In the genomic region with DNA sequence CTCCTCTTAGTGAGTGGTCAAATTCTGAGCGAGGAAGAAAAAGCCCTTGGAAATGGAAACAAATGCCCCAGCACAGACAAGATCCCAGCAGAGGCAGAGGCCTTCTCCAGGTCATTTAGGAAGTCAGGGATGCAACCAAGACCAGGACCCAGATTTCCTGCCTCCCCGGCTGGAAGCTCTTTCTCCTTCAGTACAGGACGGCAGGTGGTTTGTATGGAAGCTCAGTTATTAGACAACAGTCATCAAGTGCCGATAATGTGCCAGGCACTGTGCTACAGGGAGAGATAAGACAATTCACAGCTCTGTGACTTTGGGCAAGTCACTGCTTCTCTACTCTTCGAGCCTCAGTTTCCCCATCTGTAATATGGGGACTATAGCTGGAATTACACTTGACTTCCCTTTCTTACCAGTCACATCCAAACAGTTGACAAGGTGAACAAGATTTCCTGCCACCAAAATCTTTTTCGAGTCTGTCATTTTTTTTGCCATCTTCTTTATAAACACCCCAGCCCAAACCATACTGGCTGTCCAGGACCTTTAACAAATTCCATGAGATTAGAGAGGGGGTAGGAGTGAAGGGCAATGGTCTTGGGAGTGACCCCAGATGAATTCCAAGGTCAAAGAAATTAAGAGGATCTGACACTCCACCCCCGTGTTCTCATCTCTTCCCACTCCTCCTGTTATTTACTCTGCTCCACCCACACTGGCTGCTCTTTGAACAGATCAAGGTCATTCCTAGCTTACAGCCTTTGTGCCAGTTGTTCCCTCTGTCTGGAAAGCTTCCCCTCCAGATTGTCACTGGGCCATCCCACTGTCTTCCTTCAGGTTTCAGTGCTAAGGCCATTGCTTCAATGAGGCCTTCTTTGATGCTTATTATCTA, we compare ENCODE assay signal across 10 cellular contexts. TPM values are rescaled to one million over a fixed set of nuclear protein-coding genes. Genes with fewer than 3 reads are reported as not detected.
DNase-seq lines count a peak whose midpoint lies in the region; ATAC-seq, FAIRE-seq and TF ChIP-seq lines count a peak whose summit lies in the region.
"Had no signal": no experiment of that assay in that cellular context is flagged by ENCODE, and none has a peak within 500 bp of the region (broad histone marks: within the 10 kb centered on the region; RNA-seq: fewer than 3 reads in every experiment).

No MANE protein-coding gene starts in this region.

- peak overlapping the region; percentile 77 for H3K4me2 ChIP-seq in K562 (ENCODE audit: insufficient read depth, low read length)

- peaks cover 31% of the 10 kb centered on the region for H3K4me1 Mint-ChIP-seq in Calu3 (ENCODE audit: low read depth, unreplicated experiment)
- H3K4me1 Mint-ChIP-seq in nephron progenitor cell, result peaks cover 30% of the 10 kb centered on the region

- H3K27ac Mint-ChIP-seq in Calu3 (ENCODE audit: unreplicated experiment) (no peak overlapping the region), nephron progenitor cell (no peak overlapping the region)

- intact Hi-C loops in Calu3 (cut with micrococcal nuclease; ENCODE audit: unreplicated experiment) (no loop called here), K562 (cut with micrococcal nuclease) (no loop called here), left lung (cut with DNase I) (loop anchor here in 1 of 2 donors (5.0 kb wide), 1 partner anchor 73 kb away; the partner anchor contains the start of gene NCOA5), posterior vena cava (cut with DNase I) (loop anchor here in 1 of 2 donors (10.0 kb wide), 1 partner anchor 160 kb away; no protein-coding TSS in a partner anchor)

- BruUV-seq in Calu3 (replicated peaks; lab: Mats Ljungman, UMichigan) (no TSS peak), K562 (replicated peaks; lab: Mats Ljungman, UMichigan) (no TSS peak)

- TF ChIP-seq EP300 in Ishikawa (IDR thresholded peaks at IDR 0.05; ENCODE audit: borderline replicate concordance), result no peak
- no peak for TF ChIP-seq EP300 in K562 (IDR thresholded peaks at IDR 0.05; ENCODE audit: low read length)

- peaks cover 5% of the 10 kb centered on the region for H3K36me3 Mint-ChIP-seq in Calu3 (ENCODE audit: insufficient read depth, unreplicated experiment)
- H3K36me3 Mint-ChIP-seq in nephron progenitor cell (ENCODE audit: low read depth), result peaks cover 6% of the 10 kb centered on the region

- TF ChIP-seq CTCF in Calu3 (IDR thresholded peaks at IDR 0.05; ENCODE audit: unreplicated experiment), result no peak
- TF ChIP-seq CTCF in K562 (IDR thresholded peaks at IDR 0.05 in 2 of 3, conservative IDR thresholded peaks at IDR 0.05 in 1 of 3; ENCODE audit: insufficient read depth in 2 of 3, low read depth in 1 of 3, low read length in 3 of 3), result no peak
- TF ChIP-seq CTCF in nephron progenitor cell (IDR thresholded peaks at IDR 0.05), result no peak
- TF ChIP-seq CTCF in left lung (IDR thresholded peaks at IDR 0.05), result no peak

- no peaks in the 10 kb centered on the region for H3K9me1 ChIP-seq in K562 (ENCODE audit: control insufficient read depth, insufficient read depth, low read length)

- H3K4me3 ChIP-seq in K562 (no peak overlapping the region), left lung (no peak overlapping the region)
- H3K4me3 ChIP-seq: prostate gland had no signal

- peaks cover 85% of the 10 kb centered on the region for H3K27me3 Mint-ChIP-seq in Calu3 (ENCODE audit: unreplicated experiment)
- H3K27me3 Mint-ChIP-seq in nephron progenitor cell (ENCODE audit: low read depth, poor library complexity), result peaks cover 63% of the 10 kb centered on the region

- H3K9ac ChIP-seq in K562 (ENCODE audit: insufficient read depth in 1 of 2, low read depth in 2 of 2, low read length in 2 of 2), result peak overlapping the region in 1 of 2 experiments; percentile 72; a peak in 2 of 4 replicates

- no peak for TF ChIP-seq RAD21 in Ishikawa (IDR thresholded peaks at IDR 0.05; ENCODE audit: low read depth)
- TF ChIP-seq RAD21 in K562 (CRISPR knock-in tag; conservative IDR thresholded peaks at IDR 0.05 in 1 of 2, IDR thresholded peaks at IDR 0.05 in 1 of 2), result no peak

- DNase-seq in Calu3 (no peak), K562 (ENCODE audit: extremely low read depth in 1 of 4, low spot score in 3 of 4) (no peak), nephron progenitor cell (no peak), left lung (no peak), posterior vena cava (ENCODE audit: low spot score) (no peak), SKM-1 (lab: John Stamatoyannopoulos, UW; ENCODE audit: unreplicated experiment) (no peak)

- peaks cover 2% of the 10 kb centered on the region for H3K9me3 Mint-ChIP-seq in Calu3 (ENCODE audit: low read depth, unreplicated experiment)
- H3K9me3 Mint-ChIP-seq in nephron progenitor cell, result peaks cover 18% of the 10 kb centered on the region

- no peaks in the 10 kb centered on the region for H3K79me2 ChIP-seq in K562 (ENCODE audit: control insufficient read depth, insufficient read depth, low read length)

- H3K27me3 ChIP-seq in K562 (ENCODE audit: control insufficient read depth in 2 of 2, insufficient read depth in 2 of 2, low read length in 2 of 2) (peaks cover 6 to 17% of the 10 kb centered on the region in 2 experiments; a peak in 4 of 5 replicates), left lung (peaks cover 42 to 93% of the 10 kb centered on the region in 2 donors)

- H3K36me3 ChIP-seq in K562 (ENCODE audit: control insufficient read depth, insufficient read depth, low read length) (no peaks in the 10 kb centered on the region), left lung (peaks cover 0 to 9% of the 10 kb centered on the region in 2 donors)
- H3K36me3 ChIP-seq: prostate gland had no signal

- H3K4me1 ChIP-seq in K562 (replicated peaks in 1 of 2; ENCODE audit: control insufficient read depth in 2 of 2, insufficient read depth in 2 of 2, low read length in 2 of 2) (peaks cover 0 to 37% of the 10 kb centered on the region in 2 experiments; a peak in 2 of 5 replicates), left lung (peaks cover 4 to 46% of the 10 kb centered on the region in 2 donors)
- H3K4me1 ChIP-seq: prostate gland had no signal

- H2AFZ ChIP-seq in K562 (ENCODE audit: low read depth, low read length), result peak overlapping the region; percentile 92

- ATAC-seq in K562 (no peak), left lung (no peak)

- CTCF ChIA-PET in Calu3 (lab: Charles Lee) (interaction anchor here (0.6 to 4.0 kb wide), 11 partner anchors 8 to 423 kb away, joined by 3 to 26 read pairs (median 4); no protein-coding TSS in a partner anchor), K562 (lab: Yijun Ruan, JAX; ENCODE audit: low intra/inter-chr PET ratio) (interaction anchor here (0.6 to 2.2 kb wide), 7 partner anchors 8 to 334 kb away, joined by 3 to 18 read pairs (median 4); partner anchors contain the start of gene NCOA5)

- no peak for TF ChIP-seq POLR2A in K562 (conservative IDR thresholded peaks at IDR 0.05)

- FAIRE-seq in K562 (lab: Jason Lieb, UNC), result no peak

- no peaks in the 10 kb centered on the region for H3K9me3 ChIP-seq in K562 (replicated peaks; ENCODE audit: control insufficient read depth, insufficient read depth, low read depth, low read length)
- no peaks in the 10 kb centered on the region for H3K9me3 ChIP-seq in left lung
- H3K9me3 ChIP-seq: prostate gland had no signal

- POLR2A ChIA-PET in K562 (lab: Yijun Ruan, JAX), result interaction anchor here (0.5 to 1.4 kb wide), 4 partner anchors 13 to 92 kb away, joined by 3 to 6 read pairs (median 4); no protein-coding TSS in a partner anchor

- WGBS in K562 (ENCODE audit: insufficient coverage, low coverage, missing lambda C conversion rate), result 16% methylated on average over 7 of the region's 7 CpGs

- in situ Hi-C loops in K562 (cut with MboI), result no loop called here

- H3K27ac ChIP-seq in K562 (ENCODE audit: extremely low read depth, low read depth, low read length), result no peak overlapping the region
- H3K27ac ChIP-seq in left lung, result no peak overlapping the region
- H3K27ac ChIP-seq: prostate gland had no signal

- no peaks in the 10 kb centered on the region for H4K20me1 ChIP-seq in K562 (replicated peaks; ENCODE audit: control insufficient read depth, insufficient read depth, low read length)

- H3K4me3 Mint-ChIP-seq in Calu3 (ENCODE audit: low read depth, unreplicated experiment), result peak overlapping the region; percentile 55
- H3K4me3 Mint-ChIP-seq in nephron progenitor cell, result peak overlapping the region; percentile 2

RNA-seq across cellular contexts. Expression of gene MMP9, which starts 6.0 kb away (rescaled TPM):
- total RNA-seq in Calu3 (2022), result not detected in 2 replicates
- not detected in 2 replicates for total RNA-seq in K562 (2011; cell fraction: chromatin; rRNA removed; ENCODE audit: low replicate concordance)
- total RNA-seq in K562 (2011; cell fraction: nucleolus; rRNA removed), result not detected in 2 replicates
- not detected in 2 replicates for total RNA-seq in K562 (2011; cell fraction: nucleoplasm; rRNA removed)
- total RNA-seq in K562 (2014; rRNA removed), result 0.04 TPM in 1 of 2 replicates, not detected in the other
- not detected in 2 replicates for total RNA-seq in K562 (2014; rRNA removed; fragmentation: Illumina TruSeq; extraction: Trizol)
- total RNA-seq in K562 (2015; rRNA removed; fragmentation: Illumina TruSeq; extraction: Trizol), result not detected in 2 replicates
- total RNA-seq in K562 (2021), result not detected in 2 replicates
- not detected in 2 replicates for polyA plus RNA-seq in K562 (2011; rRNA removed)
- 0.03 TPM in 1 of 2 replicates, not detected in the other for polyA plus RNA-seq in K562 (2011; cell fraction: cytosol; rRNA removed)
- polyA plus RNA-seq in K562 (2011; cell fraction: nucleus; rRNA removed), result not detected in 2 replicates
- polyA plus RNA-seq in K562 (2012), result 0.04 TPM in 1 of 2 replicates, not detected in the other
- polyA plus RNA-seq in K562 (2014; fragmentation: Illumina TruSeq; extraction: Trizol), result not detected in 2 replicates
- polyA plus RNA-seq in K562 (2014; fragmentation: Nextera tagmentation; extraction: Ambion mirVana), result not detected
- 0.07 TPM in 1 of 2 replicates, not detected in the other for polyA plus RNA-seq in K562 (2014; rRNA removed)
- polyA minus RNA-seq in K562 (2011; rRNA and poly(A)+ RNA removed), result not detected in 2 replicates
- not detected in 2 replicates for polyA minus RNA-seq in K562 (2011; cell fraction: cytosol; rRNA and poly(A)+ RNA removed)
- not detected in 2 replicates for polyA minus RNA-seq in K562 (2011; cell fraction: nucleus; rRNA and poly(A)+ RNA removed)
- total RNA-seq in left lung, result 10 to 100 TPM in 1 of 2 donors, 1 to 10 TPM in 1; 2.5 to 25.8 TPM
- 10 to 100 TPM in 1 of 2 donors, 1 to 10 TPM in 1; 2.2 to 16.6 TPM for total RNA-seq in posterior vena cava
- total RNA-seq: SK-MEL-5 had no signal

RNA-seq across cellular contexts. Expression of gene SLC12A5, which starts 14.3 kb away (rescaled TPM):
- total RNA-seq in Calu3 (2022) (2.1 and 2.2 TPM in 2 replicates), K562 (2014; rRNA removed) (2.2 and 2.4 TPM in 2 replicates), K562 (2014; rRNA removed; fragmentation: Illumina TruSeq; extraction: Trizol) (0.36 and 1.4 TPM in 2 replicates), K562 (2015; rRNA removed; fragmentation: Illumina TruSeq; extraction: Trizol) (1.2 and 4.1 TPM in 2 replicates), K562 (2021) (5.3 and 6.2 TPM in 2 replicates), left lung (1 to 10 TPM in 1 of 2 donors, under 1 TPM in 1; 0.71 to 1.5 TPM), posterior vena cava (under 1 TPM in 1 of 2 donors, not detected in 1; 0.48 TPM)
- total RNA-seq in K562 (2011; cell fraction: chromatin; rRNA removed; ENCODE audit: low replicate concordance), result 1.3 and 3.1 TPM in 2 replicates
- total RNA-seq in K562 (2011; cell fraction: nucleolus; rRNA removed), result 1.4 and 2.2 TPM in 2 replicates
- total RNA-seq in K562 (2011; cell fraction: nucleoplasm; rRNA removed), result 1.5 and 3.8 TPM in 2 replicates
- polyA plus RNA-seq in K562 (2011; rRNA removed) (1.8 and 3.0 TPM in 2 replicates), K562 (2014; fragmentation: Illumina TruSeq; extraction: Trizol) (6.2 and 6.7 TPM in 2 replicates), K562 (2014; fragmentation: Nextera tagmentation; extraction: Ambion mirVana) (1 to 10 TPM in 1 of 2 experiments, under 1 TPM in 1; 0.71 to 2.1 TPM), K562 (2014; rRNA removed) (7.5 and 8.5 TPM in 2 replicates)
- polyA plus RNA-seq in K562 (2011; cell fraction: cytosol; rRNA removed), result 3.9 and 11.1 TPM in 2 replicates
- 3.3 and 4.6 TPM in 2 replicates for polyA plus RNA-seq in K562 (2011; cell fraction: nucleus; rRNA removed)
- polyA plus RNA-seq in K562 (2012), result 10.0 and 16.1 TPM in 2 replicates
- polyA minus RNA-seq in K562 (2011; rRNA and poly(A)+ RNA removed), result 0.66 TPM in 1 of 2 replicates, not detected in the other
- 3.9 TPM in 1 of 2 replicates, not detected in the other for polyA minus RNA-seq in K562 (2011; cell fraction: cytosol; rRNA and poly(A)+ RNA removed)
- 0.40 and 0.44 TPM in 2 replicates for polyA minus RNA-seq in K562 (2011; cell fraction: nucleus; rRNA and poly(A)+ RNA removed)
- total RNA-seq: lower leg skin had no signal

RNA-seq across cellular contexts. Expression of gene ZNF335, which starts 42.8 kb away (rescaled TPM):
- total RNA-seq in Calu3 (2022), result 26.4 and 31.9 TPM in 2 replicates
- 44.9 and 117 TPM in 2 replicates for total RNA-seq in K562 (2011; cell fraction: chromatin; rRNA removed; ENCODE audit: low replicate concordance)
- 57.4 and 66.4 TPM in 2 replicates for total RNA-seq in K562 (2011; cell fraction: nucleolus; rRNA removed)
- total RNA-seq in K562 (2011; cell fraction: nucleoplasm; rRNA removed), result 50.4 and 55.9 TPM in 2 replicates
- 11.6 and 14.0 TPM in 2 replicates for total RNA-seq in K562 (2014; rRNA removed)
- 3.3 and 4.3 TPM in 2 replicates for total RNA-seq in K562 (2014; rRNA removed; fragmentation: Illumina TruSeq; extraction: Trizol)
- total RNA-seq in K562 (2015; rRNA removed; fragmentation: Illumina TruSeq; extraction: Trizol), result 7.6 and 7.7 TPM in 2 replicates
- total RNA-seq in K562 (2021), result 13.8 and 16.0 TPM in 2 replicates
- polyA plus RNA-seq in K562 (2011; rRNA removed), result 4.8 and 9.5 TPM in 2 replicates
- polyA plus RNA-seq in K562 (2011; cell fraction: cytosol; rRNA removed), result 5.6 and 9.3 TPM in 2 replicates
- polyA plus RNA-seq in K562 (2011; cell fraction: nucleus; rRNA removed), result 35.4 and 61.3 TPM in 2 replicates
- 8.2 and 13.0 TPM in 2 replicates for polyA plus RNA-seq in K562 (2012)
- polyA plus RNA-seq in K562 (2014; fragmentation: Illumina TruSeq; extraction: Trizol), result 9.0 and 12.6 TPM in 2 replicates
- under 1 TPM; 0.39 to 0.50 TPM for polyA plus RNA-seq in K562 (2014; fragmentation: Nextera tagmentation; extraction: Ambion mirVana)
- 10.4 and 13.2 TPM in 2 replicates for polyA plus RNA-seq in K562 (2014; rRNA removed)
- 8.5 and 9.4 TPM in 2 replicates for polyA minus RNA-seq in K562 (2011; rRNA and poly(A)+ RNA removed)
- 6.1 and 7.8 TPM in 2 replicates for polyA minus RNA-seq in K562 (2011; cell fraction: cytosol; rRNA and poly(A)+ RNA removed)
- polyA minus RNA-seq in K562 (2011; cell fraction: nucleus; rRNA and poly(A)+ RNA removed), result 23.6 and 24.7 TPM in 2 replicates
- total RNA-seq in left lung, result 10 to 100 TPM; 15.3 to 23.3 TPM
- 10 to 100 TPM; 12.6 to 13.7 TPM for total RNA-seq in posterior vena cava
